18 cellular contexts compared by ENCODE assay signal in genomic region chr7:77658928-77659327, GRCh38.
"Had no signal": no experiment of that assay in that cellular context is flagged by ENCODE, and none has a peak within 500 bp of the region (broad histone marks: within the 10 kb centered on the region; RNA-seq: fewer than 3 reads in every experiment).

No MANE protein-coding gene starts in this region.

- ATAC-seq: HepG2 had no signal

- DNase-seq: IMR-90, Karpas-422, KG1, MG63, NCI-H1092, NCI-H1105 treated with DMSO at 0.1 percent for 48 hours, NCI-H1417 treated with DMSO at 0.1 percent for 48 hours, NCI-H146, NCI-H1694 treated with DMSO at 0.1 percent for 48 hours, NCI-H1930, NCI-H2081, NCI-H2227 treated with DMSO at 0.1 percent for 48 hours, NCI-H69, NCI-H774, SHP77, SK-N-SH had no signal

- H3K9me3 ChIP-seq: MG63, SK-N-SH had no signal

- H3K27ac ChIP-seq: RWPE1 had no signal

- H3K27me3 ChIP-seq: MG63 had no signal

- H3K4me3 ChIP-seq: MG63 had no signal

- H3K36me3 ChIP-seq: MG63 had no signal
